21 cellular contexts compared by ENCODE assay signal in genomic region chr11:110217478-110217877, GRCh38.
DNase-seq lines count a peak whose midpoint lies in the region; ATAC-seq, FAIRE-seq and TF ChIP-seq lines count a peak whose summit lies in the region.
"Had no signal": no experiment of that assay in that cellular context is flagged by ENCODE, and none has a peak within 500 bp of the region (broad histone marks: within the 10 kb centered on the region; RNA-seq: fewer than 3 reads in every experiment).

No MANE protein-coding gene starts in this region.

- H3K36me3 Mint-ChIP-seq in activated CD8-positive, alpha-beta memory T cell treated with anti-CD3 and anti-CD28 coated beads, Interleukin-2, amount 10 ng/mL, durations not matched to agents 7 days and 5 days = peaks cover 19% of the 10 kb centered on the region

- no peak overlapping the region for H3K27ac Mint-ChIP-seq in activated CD8-positive, alpha-beta memory T cell treated with anti-CD3 and anti-CD28 coated beads, Interleukin-2, amount 10 ng/mL, durations not matched to agents 7 days and 5 days
- H3K27ac Mint-ChIP-seq: CD4-positive, alpha-beta memory T cell had no signal

- no peaks in the 10 kb centered on the region for H3K9me3 Mint-ChIP-seq in activated CD8-positive, alpha-beta memory T cell treated with anti-CD3 and anti-CD28 coated beads, Interleukin-2, amount 10 ng/mL, durations not matched to agents 7 days and 5 days (ENCODE audit: low read depth)

- no peak for DNase-seq in activated CD8-positive, alpha-beta memory T cell treated with anti-CD3 and anti-CD28 coated beads, Interleukin-2, amount 10 ng/mL, durations not matched to agents 7 days and 5 days
- DNase-seq in activated CD8-positive, alpha-beta memory T cell treated with anti-CD3 and anti-CD28 coated beads for 24 hours = no peak
- no peak for DNase-seq in GM12891 (ENCODE audit: insufficient read length, low spot score)
- DNase-seq in amniotic epithelial cell (ENCODE audit: low read depth) = peak; percentile 21
- DNase-seq in stimulated activated naive CD8-positive, alpha-beta T cell treated with anti-CD3 and anti-CD28 coated beads, Interleukin-15, Interleukin-2, amounts not matched to agents 100 U/mL and 50 U/mL, for 24 hours = no peak
- no peak for DNase-seq in HCEC 1CT
- no peak for DNase-seq in NCI-H2029 (lab: John Stamatoyannopoulos, UW)
- DNase-seq: AML-193; CD4-positive, alpha-beta memory T cell; COR-L47; DMS53; GOT3; Karpas-422; NCI-H1092; NCI-H1417 treated with DMSO at 0.1 percent for 48 hours; NCI-H1694 treated with DMSO at 0.1 percent for 48 hours; NCI-H2081 treated with DMSO at 0.1 percent for 48 hours; NCI-H446 treated with DMSO at 0.1 percent for 48 hours; NCI-H526; NCI-H82; SHP77 had no signal

- no peaks in the 10 kb centered on the region for H3K4me1 Mint-ChIP-seq in activated CD8-positive, alpha-beta memory T cell treated with anti-CD3 and anti-CD28 coated beads, Interleukin-2, amount 10 ng/mL, durations not matched to agents 7 days and 5 days

- CTCF ChIA-PET in activated CD8-positive, alpha-beta memory T cell treated with anti-CD3 and anti-CD28 coated beads, Interleukin-2, amount 10 ng/mL, durations not matched to agents 7 days and 5 days (lab: Charles Lee) = interaction anchor here (1.7 kb wide), 1 partner anchor 16 kb away, joined by 5 read pairs; no protein-coding TSS in a partner anchor

- TF ChIP-seq POLR2A in GM12891 (IDR thresholded peaks at IDR 0.05; ENCODE audit: low read depth, low read length) = no peak

- ATAC-seq in activated CD8-positive, alpha-beta memory T cell treated with anti-CD3 and anti-CD28 coated beads, Interleukin-2, amount 10 ng/mL, durations not matched to agents 7 days and 5 days = peak; percentile 53
- peak; percentile 43 for ATAC-seq in stimulated activated naive CD8-positive, alpha-beta T cell treated with anti-CD3 and anti-CD28 coated beads, Interleukin-15, Interleukin-2, amounts not matched to agents 100 U/mL and 50 U/mL, for 24 hours

- H3K4me3 Mint-ChIP-seq in activated CD8-positive, alpha-beta memory T cell treated with anti-CD3 and anti-CD28 coated beads, Interleukin-2, amount 10 ng/mL, durations not matched to agents 7 days and 5 days = no peak overlapping the region
- H3K4me3 Mint-ChIP-seq: CD4-positive, alpha-beta memory T cell had no signal

- no peaks in the 10 kb centered on the region for H3K27me3 Mint-ChIP-seq in activated CD8-positive, alpha-beta memory T cell treated with anti-CD3 and anti-CD28 coated beads, Interleukin-2, amount 10 ng/mL, durations not matched to agents 7 days and 5 days
- H3K27me3 Mint-ChIP-seq: CD4-positive, alpha-beta memory T cell had no signal

- no peak for FAIRE-seq in GM12891 (lab: Jason Lieb, UNC)

TF ChIP-seq in GM12891, 5 proteins besides CTCF, POLR2A, EP300 and RAD21:
- TF ChIP-seq POLR2AphosphoS5 (IDR thresholded peaks at IDR 0.05; ENCODE audit: low read depth, low read length) (0 out of 2 replicates have a peak, but pooled peaks have one; percentile 18), PAX5 (IDR thresholded peaks at IDR 0.05; ENCODE audit: insufficient read depth, low read length, severe bottlenecking) (no peak)
TF ChIP-seq in GM12891: peak in this region for 1.
